In genomic region chr11:20060180-20060579, GRCh38 we compare ENCODE assay signal across 23 cellular contexts.
DNase-seq lines count a peak whose midpoint lies in the region; ATAC-seq and TF ChIP-seq lines count a peak whose summit lies in the region.
"Had no signal": no experiment of that assay in that cellular context is flagged by ENCODE, and none has a peak within 500 bp of the region (broad histone marks: within the 10 kb centered on the region; RNA-seq: fewer than 3 reads in every experiment).

No MANE protein-coding gene starts in this region.

- peaks cover 25% of the 10 kb centered on the region for H3K36me3 Mint-ChIP-seq in mesothelial cell of epicardium
- H3K36me3 Mint-ChIP-seq in effector memory CD8-positive, alpha-beta T cell (ENCODE audit: insufficient read depth) = no peaks in the 10 kb centered on the region
- H3K36me3 Mint-ChIP-seq: activated naive CD8-positive, alpha-beta T cell had no signal

- H3K4me1 Mint-ChIP-seq in mesothelial cell of epicardium = peaks cover 35% of the 10 kb centered on the region
- no peaks in the 10 kb centered on the region for H3K4me1 Mint-ChIP-seq in effector memory CD8-positive, alpha-beta T cell (ENCODE audit: low read depth in 2 of 2)

- no peaks in the 10 kb centered on the region for H3K27me3 Mint-ChIP-seq in mesothelial cell of epicardium (ENCODE audit: low read depth)
- no peaks in the 10 kb centered on the region for H3K27me3 Mint-ChIP-seq in effector memory CD8-positive, alpha-beta T cell
- H3K27me3 Mint-ChIP-seq: activated CD8-positive, alpha-beta T cell treated with anti-CD3 and anti-CD28 coated beads for 36 hours; CD4-positive, alpha-beta T cell had no signal

- ATAC-seq in heart right ventricle = peak in 2 of 8 donors; percentile 17 to 24
- no peak for ATAC-seq in foreskin keratinocyte
- ATAC-seq in aorta (ENCODE audit: low FRiP score) = no peak
- ATAC-seq in upper lobe of right lung = no peak
- no peak for ATAC-seq in effector memory CD8-positive, alpha-beta T cell (replicated peaks)
- ATAC-seq: activated CD4-positive, CD25-positive, alpha-beta regulatory T cell treated with anti-CD3 and anti-CD28 coated beads, Interleukin-2, amount 50 U/mL, for 24 hours; activated CD8-positive, alpha-beta T cell treated with anti-CD3 and anti-CD28 coated beads for 36 hours; lower lobe of right lung; stimulated activated naive CD8-positive, alpha-beta T cell treated with anti-CD3 and anti-CD28 coated beads, Interleukin-15, Interleukin-2, amounts not matched to agents 100 U/mL and 50 U/mL, for 24 hours had no signal

- DNase-seq in heart right ventricle (no peak), cardiac septum (ENCODE audit: low spot score) (no peak), foreskin keratinocyte (peak in 1 of 2 donors; percentile 46), mesothelial cell of epicardium (ENCODE audit: low spot score in 2 of 2, unreplicated experiment in 2 of 2) (no peak), aorta (no peak), upper lobe of right lung (no peak), iPS-NIHi7 (ENCODE audit: extremely low spot score) (no peak)
- no peak for DNase-seq in effector memory CD8-positive, alpha-beta T cell
- DNase-seq: activated CD8-positive, alpha-beta T cell treated with anti-CD3 and anti-CD28 coated beads for 36 hours; AML-193; CD4-positive, alpha-beta T cell; HCEC 1CT; lower lobe of right lung; NCI-H1417; NCI-H2081; NCI-H345; NCI-H748 treated with DMSO at 0.1 percent for 48 hours; nephron progenitor cell; stimulated activated naive CD8-positive, alpha-beta T cell treated with anti-CD3 and anti-CD28 coated beads, Interleukin-15, Interleukin-2, amounts not matched to agents 100 U/mL and 50 U/mL, for 24 hours had no signal

- peak overlapping the region in 6 of 10 donors; percentile 8 to 62 (median 20) for H3K27ac ChIP-seq in heart right ventricle
- peak overlapping the region; percentile 90 for H3K27ac ChIP-seq in foreskin keratinocyte
- H3K27ac ChIP-seq in aorta (ENCODE audit: low read depth in 1 of 2, low read length in 2 of 2) = peak overlapping the region; percentile 26 to 51
- H3K27ac ChIP-seq in upper lobe of right lung = no peak overlapping the region
- H3K27ac ChIP-seq: KMS-11, lower lobe of right lung, parathyroid adenoma had no signal

- H3K4me3 ChIP-seq in heart right ventricle (no peak overlapping the region), aorta (ENCODE audit: low read length in 2 of 2) (no peak overlapping the region), upper lobe of right lung (no peak overlapping the region)
- H3K4me3 ChIP-seq: lower lobe of right lung had no signal

- H3K27me3 ChIP-seq in heart right ventricle (no peaks in the 10 kb centered on the region), foreskin keratinocyte (no peaks in the 10 kb centered on the region), aorta (ENCODE audit: control insufficient read depth in 1 of 2, insufficient read depth in 2 of 2, low read length in 1 of 2) (no peaks in the 10 kb centered on the region), upper lobe of right lung (no peaks in the 10 kb centered on the region)

- no peak for TF ChIP-seq CTCF in heart right ventricle (IDR thresholded peaks at IDR 0.05)
- TF ChIP-seq CTCF in foreskin keratinocyte (conservative IDR thresholded peaks at IDR 0.05) = no peak
- no peak for TF ChIP-seq CTCF in mesothelial cell of epicardium (IDR thresholded peaks at IDR 0.05; ENCODE audit: unreplicated experiment)
- no peak for TF ChIP-seq CTCF in upper lobe of right lung (IDR thresholded peaks at IDR 0.05)

- H3K36me3 ChIP-seq in heart right ventricle (peaks cover 0 to 95% (median 6%) of the 10 kb centered on the region in 9 donors), aorta (ENCODE audit: control insufficient read depth in 1 of 2, insufficient read depth in 2 of 2, low read length in 1 of 2) (peaks cover 4 to 15% of the 10 kb centered on the region in 2 donors), upper lobe of right lung (peaks cover 23% of the 10 kb centered on the region)

- no peaks in the 10 kb centered on the region for H3K9me3 Mint-ChIP-seq in mesothelial cell of epicardium
- no peaks in the 10 kb centered on the region for H3K9me3 Mint-ChIP-seq in effector memory CD8-positive, alpha-beta T cell
- H3K9me3 Mint-ChIP-seq: activated CD8-positive, alpha-beta T cell treated with anti-CD3 and anti-CD28 coated beads for 36 hours; CD4-positive, alpha-beta T cell; nephron progenitor cell had no signal

- H3K9me3 ChIP-seq in heart right ventricle (no peaks in the 10 kb centered on the region), aorta (ENCODE audit: control insufficient read depth, low read length) (no peaks in the 10 kb centered on the region), upper lobe of right lung (no peaks in the 10 kb centered on the region)
- H3K9me3 ChIP-seq: lower lobe of right lung had no signal

- H3K4me1 ChIP-seq in heart right ventricle (peaks cover 0 to 64% (median 18%) of the 10 kb centered on the region in 9 donors), foreskin keratinocyte (peaks cover 70% of the 10 kb centered on the region), aorta (ENCODE audit: control insufficient read depth in 1 of 2, insufficient read depth in 2 of 2, low read length in 2 of 2) (peaks cover 7 to 11% of the 10 kb centered on the region in 2 donors), upper lobe of right lung (no peaks in the 10 kb centered on the region)
- H3K4me1 ChIP-seq: lower lobe of right lung had no signal

- no peak overlapping the region for H3K4me3 Mint-ChIP-seq in mesothelial cell of epicardium
- no peak overlapping the region for H3K4me3 Mint-ChIP-seq in effector memory CD8-positive, alpha-beta T cell
- H3K4me3 Mint-ChIP-seq: activated CD8-positive, alpha-beta T cell treated with anti-CD3 and anti-CD28 coated beads for 36 hours; activated naive CD8-positive, alpha-beta T cell; CD4-positive, alpha-beta T cell; nephron progenitor cell had no signal

- peak overlapping the region; percentile 70 for H3K27ac Mint-ChIP-seq in mesothelial cell of epicardium
- no peak overlapping the region for H3K27ac Mint-ChIP-seq in effector memory CD8-positive, alpha-beta T cell
- H3K27ac Mint-ChIP-seq: activated CD8-positive, alpha-beta T cell treated with anti-CD3 and anti-CD28 coated beads for 36 hours; activated naive CD8-positive, alpha-beta T cell; CD4-positive, alpha-beta T cell; nephron progenitor cell had no signal

- WGBS in heart right ventricle, 2 donors = 92 to 96% methylated on average over 3 of the region's 3 CpGs
- WGBS in aorta, 2 donors = 83 to 93% methylated on average over 3 of the region's 3 CpGs

- intact Hi-C loops in heart right ventricle (cut with DNase I) = no loop called here
- intact Hi-C loops in cardiac septum (cut with DNase I) = no loop called here
- intact Hi-C loops in aorta (cut with DNase I) = no loop called here
- intact Hi-C loops in upper lobe of right lung (cut with DNase I) = no loop called here
